ENCODE assay signal across 9 cellular contexts in genomic region chr3:29281265-29282228, GRCh38.
A peak's percentile ranks its signal among the peaks of the same experiment; 100 is the strongest.
DNase-seq lines count a peak whose midpoint lies in the region; ATAC-seq and TF ChIP-seq lines count a peak whose summit lies in the region.
"Had no signal": no experiment of that assay in that cellular context is flagged by ENCODE, and none has a peak within 500 bp of the region (broad histone marks: within the 10 kb centered on the region; RNA-seq: fewer than 3 reads in every experiment).

No MANE protein-coding gene starts in this region.

- peak overlapping the region; percentile 72 to 75 for H3K4me3 ChIP-seq in mucosa of rectum (ENCODE audit: low read length in 2 of 2)

- H3K4me1 ChIP-seq in mucosa of rectum (ENCODE audit: control insufficient read depth in 2 of 2, insufficient read depth in 2 of 2, low read length in 2 of 2) = no peaks in the 10 kb centered on the region

- no peaks in the 10 kb centered on the region for H3K9me3 Mint-ChIP-seq in effector memory CD8-positive, alpha-beta T cell

- peak overlapping the region in 1 of 2 donors; percentile 81 for H3K27ac Mint-ChIP-seq in effector memory CD8-positive, alpha-beta T cell

- H3K27me3 Mint-ChIP-seq in effector memory CD8-positive, alpha-beta T cell = no peaks in the 10 kb centered on the region

- POLR2A ChIA-PET in HEK293T (lab: Yijun Ruan, JAX) = interaction anchor here (0.8 to 1.6 kb wide), 2 partner anchors 14 to 120 kb away, joined by 3 read pairs; no protein-coding TSS in a partner anchor

- DNase-seq in DMS 273 (lab: John Stamatoyannopoulos, UW; ENCODE audit: unreplicated experiment) (peak; percentile 3), DMS 273 treated with DMSO at 0.1 percent for 48 hours (lab: John Stamatoyannopoulos, UW) (no peak), HEK293T (ENCODE audit: extremely low spot score) (no peak), OCI-M1 (lab: John Stamatoyannopoulos, UW) (peak; percentile 24), DMS153 (lab: John Stamatoyannopoulos, UW) (no peak), dedifferentiated amniotic fluid mesenchymal stem cell (ENCODE audit: extremely low spot score) (no peak)
- no peak for DNase-seq in effector memory CD8-positive, alpha-beta T cell

- H3K9me3 ChIP-seq in mucosa of rectum (ENCODE audit: control insufficient read depth in 2 of 2, low read length in 2 of 2) = no peaks in the 10 kb centered on the region

- H3K36me3 Mint-ChIP-seq in effector memory CD8-positive, alpha-beta T cell (ENCODE audit: insufficient read depth) = peaks cover 4% of the 10 kb centered on the region

- peak overlapping the region; percentile 68 to 71 for H3K9ac ChIP-seq in mucosa of rectum (ENCODE audit: low read depth in 1 of 2, low read length in 2 of 2)

- H3K36me3 ChIP-seq in mucosa of rectum (ENCODE audit: control insufficient read depth in 2 of 2, insufficient read depth in 2 of 2, low read length in 2 of 2) = no peaks in the 10 kb centered on the region

- H3K4me1 Mint-ChIP-seq in effector memory CD8-positive, alpha-beta T cell (ENCODE audit: low read depth in 2 of 2) = peaks cover 10 to 12% of the 10 kb centered on the region in 2 donors

- H3K27me3 ChIP-seq in mucosa of rectum (ENCODE audit: control insufficient read depth in 2 of 2, insufficient read depth in 2 of 2, low read length in 2 of 2) = no peaks in the 10 kb centered on the region

- ATAC-seq in effector memory CD8-positive, alpha-beta T cell (replicated peaks) = peak; percentile 49

- H3K27ac ChIP-seq in mucosa of rectum (ENCODE audit: low read depth in 2 of 2, low read length in 2 of 2) = peak overlapping the region; percentile 67 to 78
- H3K27ac ChIP-seq: 22Rv1 had no signal

- CTCF ChIA-PET in HEK293T (lab: Yijun Ruan, JAX) = interaction anchor here (0.6 to 1.0 kb wide), 3 partner anchors 54 to 932 kb away, joined by 3 to 8 read pairs (median 3); no protein-coding TSS in a partner anchor

- H3K4me3 Mint-ChIP-seq in effector memory CD8-positive, alpha-beta T cell = peak overlapping the region; percentile 72 to 82

TF ChIP-seq in HEK293T, 16 proteins besides CTCF, POLR2A, EP300 and RAD21:
- TF ChIP-seq CTBP1 (IDR thresholded peaks at IDR 0.05; ENCODE audit: borderline replicate concordance) = no peak
- TF ChIP-seq PKNOX1 (IDR thresholded peaks at IDR 0.05) = peak; percentile 19; the same call in 1 of the 2 replicates
- TF ChIP-seq HDGF (IDR thresholded peaks at IDR 0.05; ENCODE audit: borderline replicate concordance) = no peak
- TF ChIP-seq ARNT (IDR thresholded peaks at IDR 0.05) = no peak
- TF ChIP-seq NFRKB (IDR thresholded peaks at IDR 0.05) = no peak
- TF ChIP-seq ELF4 (IDR thresholded peaks at IDR 0.05) = no peak
- no peak for TF ChIP-seq ZNF384 (IDR thresholded peaks at IDR 0.05)
- no peak for TF ChIP-seq SUZ12 (IDR thresholded peaks at IDR 0.05)

Comparison
In these comparisons a context has a peak if more than half of its experiments do, and no peak if none do; other contexts are left out.
1. DNase-seq: peak in DMS 273 (single experiment) and OCI-M1 (single experiment); none in DMS 273 treated with DMSO at 0.1 percent for 48 hours (single experiment), HEK293T (single experiment), effector memory CD8-positive, alpha-beta T cell (0 of 3), DMS153 (single experiment) and dedifferentiated amniotic fluid mesenchymal stem cell (single experiment).